12 cellular contexts compared by ENCODE assay signal in genomic region chr5:146680846-146681585, GRCh38.
"Had no signal": no experiment of that assay in that cellular context is flagged by ENCODE, and none has a peak within 500 bp of the region (broad histone marks: within the 10 kb centered on the region; RNA-seq: fewer than 3 reads in every experiment).

No MANE protein-coding gene starts in this region.

- H3K4me3 Mint-ChIP-seq: activated CD4-positive, alpha-beta T cell treated with anti-CD3 and anti-CD28 coated beads, Interleukin-2, amount 10 ng/mL, durations not matched to agents 7 days and 5 days; activated naive CD8-positive, alpha-beta T cell treated with anti-CD3 and anti-CD28 coated beads, Interleukin-2, amount 50 U/mL, for 24 hours; nephron had no signal

- H3K9me3 ChIP-seq: ascending aorta, esophagus muscularis mucosa, psoas muscle, right lobe of liver, thyroid gland, vagina had no signal

- H3K27ac ChIP-seq: esophagus muscularis mucosa, psoas muscle, right lobe of liver, thyroid gland, vagina had no signal

- H3K4me1 Mint-ChIP-seq: activated CD4-positive, alpha-beta T cell treated with anti-CD3 and anti-CD28 coated beads, Interleukin-2, amount 10 ng/mL, durations not matched to agents 7 days and 5 days; activated naive CD8-positive, alpha-beta T cell treated with anti-CD3 and anti-CD28 coated beads, Interleukin-2, amount 50 U/mL, for 24 hours; nephron had no signal

- H3K27ac Mint-ChIP-seq: activated CD4-positive, alpha-beta T cell treated with anti-CD3 and anti-CD28 coated beads, Interleukin-2, amount 10 ng/mL, durations not matched to agents 7 days and 5 days; activated naive CD8-positive, alpha-beta T cell treated with anti-CD3 and anti-CD28 coated beads, Interleukin-2, amount 50 U/mL, for 24 hours; nephron had no signal

- H3K9me3 Mint-ChIP-seq: activated CD4-positive, alpha-beta T cell treated with anti-CD3 and anti-CD28 coated beads, Interleukin-2, amount 10 ng/mL, durations not matched to agents 7 days and 5 days; activated naive CD8-positive, alpha-beta T cell treated with anti-CD3 and anti-CD28 coated beads, Interleukin-2, amount 50 U/mL, for 24 hours had no signal

- H3K36me3 ChIP-seq: ascending aorta, esophagus muscularis mucosa, right lobe of liver, thyroid gland, vagina had no signal

- H3K27me3 ChIP-seq: ascending aorta, right lobe of liver, thyroid gland, vagina had no signal

- H3K4me1 ChIP-seq: esophagus muscularis mucosa, psoas muscle, right lobe of liver, thyroid gland, vagina had no signal

- H3K27me3 Mint-ChIP-seq: activated CD4-positive, alpha-beta T cell treated with anti-CD3 and anti-CD28 coated beads, Interleukin-2, amount 10 ng/mL, durations not matched to agents 7 days and 5 days; activated naive CD8-positive, alpha-beta T cell treated with anti-CD3 and anti-CD28 coated beads, Interleukin-2, amount 50 U/mL, for 24 hours had no signal

- DNase-seq: activated CD4-positive, alpha-beta T cell treated with anti-CD3 and anti-CD28 coated beads, Interleukin-2, amount 10 ng/mL, durations not matched to agents 7 days and 5 days; activated naive CD4-positive, alpha-beta T cell; activated naive CD8-positive, alpha-beta T cell treated with anti-CD3 and anti-CD28 coated beads, Interleukin-2, amount 50 U/mL, for 24 hours; foreskin fibroblast; psoas muscle; right lobe of liver; stimulated activated CD4-positive, alpha-beta T cell treated with anti-CD3 and anti-CD28 coated beads, Interleukin-1b, Interleukin-23, amount 100 ng/mL, for 48 hours; thyroid gland had no signal

- H3K4me3 ChIP-seq: ascending aorta, esophagus muscularis mucosa, psoas muscle, right lobe of liver, thyroid gland, vagina had no signal
